ENCODE assay signal across 1 cellular context in the genomic region with DNA sequence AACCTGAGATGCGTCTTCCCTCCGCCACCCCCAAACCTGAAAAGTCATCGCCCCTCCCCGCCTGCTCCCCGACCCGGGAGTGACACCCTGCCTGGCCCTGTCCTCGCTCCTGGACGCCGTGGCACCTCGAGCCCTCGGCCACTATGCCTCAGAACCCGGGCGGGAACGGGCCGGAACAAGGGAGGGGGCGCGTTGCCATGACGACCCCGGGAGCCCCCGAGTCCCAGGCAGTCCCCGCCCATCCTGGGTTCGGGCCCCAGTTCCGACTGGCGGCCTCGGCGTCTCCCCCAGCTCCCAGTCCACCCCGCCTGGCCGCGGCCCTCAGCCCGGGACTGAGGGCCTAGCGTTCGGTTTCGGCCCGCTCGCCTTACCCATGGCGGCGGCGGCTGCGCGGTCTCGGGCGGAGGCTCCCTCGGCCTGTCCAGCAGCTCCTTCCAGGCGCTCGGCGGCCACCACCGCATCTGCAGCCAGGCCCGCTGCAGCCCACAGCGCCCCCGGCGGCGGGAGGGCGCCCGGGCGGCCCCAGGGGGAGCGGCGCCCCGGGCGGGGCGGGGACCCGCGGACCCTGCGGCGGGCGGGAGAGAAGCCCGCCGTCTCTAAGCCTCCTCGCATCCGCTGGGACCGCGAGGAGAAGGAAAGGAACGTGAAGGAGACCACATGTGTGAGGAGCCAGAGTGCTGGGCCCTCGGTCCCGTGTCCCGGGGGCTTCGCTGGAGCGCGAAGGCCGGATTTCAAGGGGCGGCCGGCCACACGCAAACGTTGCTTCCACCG.
TF ChIP-seq lines count a peak whose summit lies in the region.

A gene with protein sequence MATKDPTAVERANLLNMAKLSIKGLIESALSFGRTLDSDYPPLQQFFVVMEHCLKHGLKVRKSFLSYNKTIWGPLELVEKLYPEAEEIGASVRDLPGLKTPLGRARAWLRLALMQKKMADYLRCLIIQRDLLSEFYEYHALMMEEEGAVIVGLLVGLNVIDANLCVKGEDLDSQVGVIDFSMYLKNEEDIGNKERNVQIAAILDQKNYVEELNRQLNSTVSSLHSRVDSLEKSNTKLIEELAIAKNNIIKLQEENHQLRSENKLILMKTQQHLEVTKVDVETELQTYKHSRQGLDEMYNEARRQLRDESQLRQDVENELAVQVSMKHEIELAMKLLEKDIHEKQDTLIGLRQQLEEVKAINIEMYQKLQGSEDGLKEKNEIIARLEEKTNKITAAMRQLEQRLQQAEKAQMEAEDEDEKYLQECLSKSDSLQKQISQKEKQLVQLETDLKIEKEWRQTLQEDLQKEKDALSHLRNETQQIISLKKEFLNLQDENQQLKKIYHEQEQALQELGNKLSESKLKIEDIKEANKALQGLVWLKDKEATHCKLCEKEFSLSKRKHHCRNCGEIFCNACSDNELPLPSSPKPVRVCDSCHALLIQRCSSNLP (minus strand): TSS at position 463 of the 771 bp plus-strand sequence. CDS start 88 bp downstream, at position 375.

TF ChIP-seq in HepG2, 621 proteins besides CTCF, POLR2A, EP300 and RAD21 (continued from another document and continues in another):
- TF ChIP-seq, protein P1, sequence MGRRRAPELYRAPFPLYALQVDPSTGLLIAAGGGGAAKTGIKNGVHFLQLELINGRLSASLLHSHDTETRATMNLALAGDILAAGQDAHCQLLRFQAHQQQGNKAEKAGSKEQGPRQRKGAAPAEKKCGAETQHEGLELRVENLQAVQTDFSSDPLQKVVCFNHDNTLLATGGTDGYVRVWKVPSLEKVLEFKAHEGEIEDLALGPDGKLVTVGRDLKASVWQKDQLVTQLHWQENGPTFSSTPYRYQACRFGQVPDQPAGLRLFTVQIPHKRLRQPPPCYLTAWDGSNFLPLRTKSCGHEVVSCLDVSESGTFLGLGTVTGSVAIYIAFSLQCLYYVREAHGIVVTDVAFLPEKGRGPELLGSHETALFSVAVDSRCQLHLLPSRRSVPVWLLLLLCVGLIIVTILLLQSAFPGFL (CRISPR knock-in tag; IDR thresholded peaks at IDR 0.05): no peak
- peak; percentile 38; the same call in 1 of the 2 replicates for TF ChIP-seq DNMT1 (CRISPR knock-in tag; IDR thresholded peaks at IDR 0.05)
- 0 out of 2 replicates have a peak, but pooled peaks have one; percentile 78 for TF ChIP-seq HES4 (CRISPR knock-in tag; IDR thresholded peaks at IDR 0.05; ENCODE audit: borderline replicate concordance)
- TF ChIP-seq TARDBP (CRISPR knock-in tag; IDR thresholded peaks at IDR 0.05): 0 out of 2 replicates have a peak, but pooled peaks have one; percentile 11
- TF ChIP-seq, protein P2, sequence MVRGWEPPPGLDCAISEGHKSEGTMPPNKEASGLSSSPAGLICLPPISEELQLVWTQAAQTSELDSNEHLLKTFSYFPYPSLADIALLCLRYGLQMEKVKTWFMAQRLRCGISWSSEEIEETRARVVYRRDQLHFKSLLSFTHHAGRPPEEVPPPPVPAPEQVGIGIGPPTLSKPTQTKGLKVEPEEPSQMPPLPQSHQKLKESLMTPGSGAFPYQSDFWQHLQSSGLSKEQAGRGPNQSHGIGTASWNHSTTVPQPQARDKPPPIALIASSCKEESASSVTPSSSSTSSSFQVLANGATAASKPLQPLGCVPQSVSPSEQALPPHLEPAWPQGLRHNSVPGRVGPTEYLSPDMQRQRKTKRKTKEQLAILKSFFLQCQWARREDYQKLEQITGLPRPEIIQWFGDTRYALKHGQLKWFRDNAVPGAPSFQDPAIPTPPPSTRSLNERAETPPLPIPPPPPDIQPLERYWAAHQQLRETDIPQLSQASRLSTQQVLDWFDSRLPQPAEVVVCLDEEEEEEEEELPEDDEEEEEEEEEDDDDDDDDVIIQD (CRISPR knock-in tag; IDR thresholded peaks at IDR 0.05; ENCODE audit: low read depth): no peak
- peak; percentile 79 for TF ChIP-seq ZNF687 (CRISPR knock-in tag; IDR thresholded peaks at IDR 0.05)
- no peak for TF ChIP-seq HMGA1 (CRISPR knock-in tag; conservative IDR thresholded peaks at IDR 0.05)
- TF ChIP-seq ETV6 (CRISPR knock-in tag; conservative IDR thresholded peaks at IDR 0.05): peak; percentile 52; the same call in 1 of the 2 replicates
- no peak for TF ChIP-seq NFIC (IDR thresholded peaks at IDR 0.05; ENCODE audit: low read length)
- TF ChIP-seq KMT2B (CRISPR knock-in tag; IDR thresholded peaks at IDR 0.05): no peak
- TF ChIP-seq ZNF20 (CRISPR knock-in tag; IDR thresholded peaks at IDR 0.05): no peak
- TF ChIP-seq MEIS2 (CRISPR knock-in tag; IDR thresholded peaks at IDR 0.05): peak; percentile 74; the same call in 1 of the 2 replicates
- no peak for TF ChIP-seq ZNF354B (CRISPR knock-in tag; IDR thresholded peaks at IDR 0.05)
- TF ChIP-seq STAT5B (CRISPR knock-in tag; IDR thresholded peaks at IDR 0.05): no peak; the same call in 1 of the 2 replicates
- TF ChIP-seq, protein P3, sequence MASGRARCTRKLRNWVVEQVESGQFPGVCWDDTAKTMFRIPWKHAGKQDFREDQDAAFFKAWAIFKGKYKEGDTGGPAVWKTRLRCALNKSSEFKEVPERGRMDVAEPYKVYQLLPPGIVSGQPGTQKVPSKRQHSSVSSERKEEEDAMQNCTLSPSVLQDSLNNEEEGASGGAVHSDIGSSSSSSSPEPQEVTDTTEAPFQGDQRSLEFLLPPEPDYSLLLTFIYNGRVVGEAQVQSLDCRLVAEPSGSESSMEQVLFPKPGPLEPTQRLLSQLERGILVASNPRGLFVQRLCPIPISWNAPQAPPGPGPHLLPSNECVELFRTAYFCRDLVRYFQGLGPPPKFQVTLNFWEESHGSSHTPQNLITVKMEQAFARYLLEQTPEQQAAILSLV (CRISPR knock-in tag; IDR thresholded peaks at IDR 0.05; ENCODE audit: borderline replicate concordance): peak; percentile 92
- TF ChIP-seq SPEN (CRISPR knock-in tag; IDR thresholded peaks at IDR 0.05; ENCODE audit: low read depth): peak; percentile 72; the same call in 1 of the 2 replicates
- TF ChIP-seq ATF7-NPFF (CRISPR knock-in tag; IDR thresholded peaks at IDR 0.05; ENCODE audit: low read depth): no peak; the same call in none of the 2 replicates
- TF ChIP-seq MED8 (CRISPR knock-in tag; IDR thresholded peaks at IDR 0.05; ENCODE audit: insufficient replicate concordance): peak; percentile 49
- TF ChIP-seq, protein P4, sequence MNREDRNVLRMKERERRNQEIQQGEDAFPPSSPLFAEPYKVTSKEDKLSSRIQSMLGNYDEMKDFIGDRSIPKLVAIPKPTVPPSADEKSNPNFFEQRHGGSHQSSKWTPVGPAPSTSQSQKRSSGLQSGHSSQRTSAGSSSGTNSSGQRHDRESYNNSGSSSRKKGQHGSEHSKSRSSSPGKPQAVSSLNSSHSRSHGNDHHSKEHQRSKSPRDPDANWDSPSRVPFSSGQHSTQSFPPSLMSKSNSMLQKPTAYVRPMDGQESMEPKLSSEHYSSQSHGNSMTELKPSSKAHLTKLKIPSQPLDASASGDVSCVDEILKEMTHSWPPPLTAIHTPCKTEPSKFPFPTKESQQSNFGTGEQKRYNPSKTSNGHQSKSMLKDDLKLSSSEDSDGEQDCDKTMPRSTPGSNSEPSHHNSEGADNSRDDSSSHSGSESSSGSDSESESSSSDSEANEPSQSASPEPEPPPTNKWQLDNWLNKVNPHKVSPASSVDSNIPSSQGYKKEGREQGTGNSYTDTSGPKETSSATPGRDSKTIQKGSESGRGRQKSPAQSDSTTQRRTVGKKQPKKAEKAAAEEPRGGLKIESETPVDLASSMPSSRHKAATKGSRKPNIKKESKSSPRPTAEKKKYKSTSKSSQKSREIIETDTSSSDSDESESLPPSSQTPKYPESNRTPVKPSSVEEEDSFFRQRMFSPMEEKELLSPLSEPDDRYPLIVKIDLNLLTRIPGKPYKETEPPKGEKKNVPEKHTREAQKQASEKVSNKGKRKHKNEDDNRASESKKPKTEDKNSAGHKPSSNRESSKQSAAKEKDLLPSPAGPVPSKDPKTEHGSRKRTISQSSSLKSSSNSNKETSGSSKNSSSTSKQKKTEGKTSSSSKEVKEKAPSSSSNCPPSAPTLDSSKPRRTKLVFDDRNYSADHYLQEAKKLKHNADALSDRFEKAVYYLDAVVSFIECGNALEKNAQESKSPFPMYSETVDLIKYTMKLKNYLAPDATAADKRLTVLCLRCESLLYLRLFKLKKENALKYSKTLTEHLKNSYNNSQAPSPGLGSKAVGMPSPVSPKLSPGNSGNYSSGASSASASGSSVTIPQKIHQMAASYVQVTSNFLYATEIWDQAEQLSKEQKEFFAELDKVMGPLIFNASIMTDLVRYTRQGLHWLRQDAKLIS (CRISPR knock-in tag; IDR thresholded peaks at IDR 0.05): no peak
- no peak for TF ChIP-seq ZNF720 (CRISPR knock-in tag; IDR thresholded peaks at IDR 0.05)
- TF ChIP-seq TEAD2 (CRISPR knock-in tag; IDR thresholded peaks at IDR 0.05): no peak
- TF ChIP-seq SRSF9 (IDR thresholded peaks at IDR 0.05; ENCODE audit: borderline replicate concordance, insufficient read depth, low read depth, low read length, poor library complexity, severe bottlenecking): no peak
- no peak for TF ChIP-seq MEIS1 (CRISPR knock-in tag; IDR thresholded peaks at IDR 0.05; ENCODE audit: borderline replicate concordance)
- no peak for TF ChIP-seq ZNF234 (CRISPR knock-in tag; conservative IDR thresholded peaks at IDR 0.05)
- peak; percentile 35; the same call in 1 of the 2 replicates for TF ChIP-seq MED1 (CRISPR knock-in tag; IDR thresholded peaks at IDR 0.05)
- TF ChIP-seq NR1H2 (CRISPR knock-in tag; IDR thresholded peaks at IDR 0.05; ENCODE audit: borderline replicate concordance, low read depth): no peak
- TF ChIP-seq JUND (CRISPR knock-in tag; IDR thresholded peaks at IDR 0.05): no peak
- TF ChIP-seq TBL1XR1 (IDR thresholded peaks at IDR 0.05; ENCODE audit: borderline replicate concordance, low read length, partially characterized antibody): no peak
- TF ChIP-seq PBX3 (CRISPR knock-in tag; IDR thresholded peaks at IDR 0.05; ENCODE audit: borderline replicate concordance): no peak
- no peak for TF ChIP-seq ZFP1 (CRISPR knock-in tag; IDR thresholded peaks at IDR 0.05)
- no peak; the same call in 1 of the 2 replicates for TF ChIP-seq GABPA (IDR thresholded peaks at IDR 0.05; ENCODE audit: low read depth, low read length)
- TF ChIP-seq GABPA (CRISPR knock-in tag; IDR thresholded peaks at IDR 0.05; ENCODE audit: low read depth): no peak
- TF ChIP-seq NR3C1 (CRISPR knock-in tag; IDR thresholded peaks at IDR 0.05): no peak
- no peak for TF ChIP-seq ZMAT3 (CRISPR knock-in tag; conservative IDR thresholded peaks at IDR 0.05)
- TF ChIP-seq RFX1 (IDR thresholded peaks at IDR 0.05): peak; percentile 88
- peak; percentile 86 for TF ChIP-seq POLR2G (IDR thresholded peaks at IDR 0.05; ENCODE audit: low read depth, low read length)
- TF ChIP-seq ZNF441 (CRISPR knock-in tag; IDR thresholded peaks at IDR 0.05; ENCODE audit: borderline replicate concordance): no peak; the same call in 1 of the 2 replicates
- TF ChIP-seq IKZF1 (IDR thresholded peaks at IDR 0.05): no peak
- TF ChIP-seq ZNF83 (CRISPR knock-in tag; IDR thresholded peaks at IDR 0.05; ENCODE audit: borderline replicate concordance): no peak
- TF ChIP-seq, protein P5, sequence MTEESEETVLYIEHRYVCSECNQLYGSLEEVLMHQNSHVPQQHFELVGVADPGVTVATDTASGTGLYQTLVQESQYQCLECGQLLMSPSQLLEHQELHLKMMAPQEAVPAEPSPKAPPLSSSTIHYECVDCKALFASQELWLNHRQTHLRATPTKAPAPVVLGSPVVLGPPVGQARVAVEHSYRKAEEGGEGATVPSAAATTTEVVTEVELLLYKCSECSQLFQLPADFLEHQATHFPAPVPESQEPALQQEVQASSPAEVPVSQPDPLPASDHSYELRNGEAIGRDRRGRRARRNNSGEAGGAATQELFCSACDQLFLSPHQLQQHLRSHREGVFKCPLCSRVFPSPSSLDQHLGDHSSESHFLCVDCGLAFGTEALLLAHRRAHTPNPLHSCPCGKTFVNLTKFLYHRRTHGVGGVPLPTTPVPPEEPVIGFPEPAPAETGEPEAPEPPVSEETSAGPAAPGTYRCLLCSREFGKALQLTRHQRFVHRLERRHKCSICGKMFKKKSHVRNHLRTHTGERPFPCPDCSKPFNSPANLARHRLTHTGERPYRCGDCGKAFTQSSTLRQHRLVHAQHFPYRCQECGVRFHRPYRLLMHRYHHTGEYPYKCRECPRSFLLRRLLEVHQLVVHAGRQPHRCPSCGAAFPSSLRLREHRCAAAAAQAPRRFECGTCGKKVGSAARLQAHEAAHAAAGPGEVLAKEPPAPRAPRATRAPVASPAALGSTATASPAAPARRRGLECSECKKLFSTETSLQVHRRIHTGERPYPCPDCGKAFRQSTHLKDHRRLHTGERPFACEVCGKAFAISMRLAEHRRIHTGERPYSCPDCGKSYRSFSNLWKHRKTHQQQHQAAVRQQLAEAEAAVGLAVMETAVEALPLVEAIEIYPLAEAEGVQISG (CRISPR knock-in tag; IDR thresholded peaks at IDR 0.05): peak; percentile 98
